In genomic region chr15:93179704-93180103, GRCh38 we compare ENCODE assay signal across 1 cellular context.
TF ChIP-seq lines count a peak whose summit lies in the region.

No MANE protein-coding gene starts in this region.

TF ChIP-seq in K562, 482 proteins besides CTCF, POLR2A, EP300 and RAD21 (continued from another document):
- TF ChIP-seq MAX (CRISPR knock-in tag; IDR thresholded peaks at IDR 0.05) (no peak), HMG20A (CRISPR knock-in tag; conservative IDR thresholded peaks at IDR 0.05) (no peak), SRF (CRISPR knock-in tag; IDR thresholded peaks at IDR 0.05) (no peak), ZNF140 (CRISPR knock-in tag; IDR thresholded peaks at IDR 0.05) (no peak), ESRRB (CRISPR knock-in tag; IDR thresholded peaks at IDR 0.05; ENCODE audit: borderline replicate concordance) (no peak), RNF219 (CRISPR knock-in tag; IDR thresholded peaks at IDR 0.05) (no peak)
